10 cellular contexts compared by ENCODE assay signal in the genomic region with DNA sequence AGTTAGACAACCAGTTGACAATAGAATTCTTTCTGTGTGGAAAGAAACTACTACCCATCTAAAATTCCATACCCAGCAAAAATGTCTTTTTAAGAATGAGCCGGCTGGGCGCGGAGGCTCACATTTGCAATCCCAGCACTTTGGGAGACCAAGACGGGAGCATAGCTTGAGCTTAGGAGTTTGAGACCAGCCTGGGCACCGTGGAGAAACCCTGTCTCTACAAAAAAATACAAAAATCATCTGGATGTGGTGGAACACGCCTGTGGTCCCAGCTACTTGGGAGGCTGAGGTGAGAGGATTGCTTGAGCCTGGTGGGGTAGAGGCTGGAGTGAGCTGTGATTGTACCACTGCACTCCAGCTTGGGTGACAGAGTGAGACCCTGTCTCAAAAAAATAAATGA.
"Had no signal": no experiment of that assay in that cellular context is flagged by ENCODE, and none has a peak within 500 bp of the region (broad histone marks: within the 10 kb centered on the region; RNA-seq: fewer than 3 reads in every experiment).

No MANE protein-coding gene starts in this region.

- H3K27ac Mint-ChIP-seq: HFFc6, IgD-negative memory B cell had no signal

- H3K4me3 ChIP-seq: GM23248, HAP-1 had no signal

- DNase-seq: GM23248, GOT3, H7, HFFc6, KG1 had no signal

- FAIRE-seq: HepG2 had no signal

- H3K4me3 Mint-ChIP-seq: HFFc6 had no signal

- ATAC-seq: HCT116, HepG2 had no signal

- H3K36me3 ChIP-seq: HAP-1 had no signal

- H3K9ac ChIP-seq: GM23248 had no signal

- H3K27ac ChIP-seq: GM23248, HL-60 had no signal

- H2AFZ ChIP-seq: GM23248 had no signal

- H3K36me3 Mint-ChIP-seq: IgD-negative memory B cell had no signal

- H3K4me1 ChIP-seq: HAP-1 had no signal
